Comparison of ENCODE assay signal across 8 cellular contexts in genomic region chr2:208254118-208254870, GRCh38. TPM values are rescaled to one million over a fixed set of nuclear protein-coding genes. Genes with fewer than 3 reads are reported as not detected.
DNase-seq lines count a peak whose midpoint lies in the region; TF ChIP-seq lines count a peak whose summit lies in the region.

No MANE protein-coding gene starts in this region.

- H3K9me3 Mint-ChIP-seq in activated naive CD4-positive, alpha-beta T cell treated with anti-CD3 and anti-CD28 coated beads, Interleukin-2, amount 50 U/mL, for 24 hours, result no peaks in the 10 kb centered on the region
- peaks cover 4% of the 10 kb centered on the region for H3K9me3 Mint-ChIP-seq in glutamatergic neuron (ENCODE audit: unreplicated experiment)

- TF ChIP-seq CTCF in glutamatergic neuron (IDR thresholded peaks at IDR 0.05; ENCODE audit: partially characterized antibody, unreplicated experiment), result peak; percentile 87
- TF ChIP-seq CTCF in ovary (IDR thresholded peaks at IDR 0.05), result peak; percentile 68 to 78 (median 74)

- no peak for TF ChIP-seq POLR2A in ovary (IDR thresholded peaks at IDR 0.05)

- H3K4me3 Mint-ChIP-seq in activated naive CD4-positive, alpha-beta T cell treated with anti-CD3 and anti-CD28 coated beads, Interleukin-2, amount 50 U/mL, for 24 hours, result peak overlapping the region; percentile 97
- peak overlapping the region; percentile 95 for H3K4me3 Mint-ChIP-seq in glutamatergic neuron (ENCODE audit: unreplicated experiment)

- DNase-seq in G401 (ENCODE audit: low spot score) (peak; percentile 84), GOT3 (lab: John Stamatoyannopoulos, UW) (peak; percentile 53), Kasumi-1 (lab: John Stamatoyannopoulos, UW) (peak; percentile 61 to 63), SJSA1 (ENCODE audit: low read depth in 1 of 2, low spot score in 2 of 2) (peak; percentile 78), glutamatergic neuron (peak; percentile 96), ovary (peak; percentile 82 to 91 (median 88))

- peak overlapping the region; percentile 36 for H3K27ac Mint-ChIP-seq in activated naive CD4-positive, alpha-beta T cell treated with anti-CD3 and anti-CD28 coated beads, Interleukin-2, amount 50 U/mL, for 24 hours
- H3K27ac Mint-ChIP-seq in glutamatergic neuron (ENCODE audit: unreplicated experiment), result peak overlapping the region; percentile 94

- peaks cover 22% of the 10 kb centered on the region for H3K4me1 Mint-ChIP-seq in activated naive CD4-positive, alpha-beta T cell treated with anti-CD3 and anti-CD28 coated beads, Interleukin-2, amount 50 U/mL, for 24 hours
- H3K4me1 Mint-ChIP-seq in glutamatergic neuron (ENCODE audit: low read depth, unreplicated experiment), result peaks cover 22% of the 10 kb centered on the region

- H3K9me3 ChIP-seq in SJSA1 (replicated peaks) (no peaks in the 10 kb centered on the region; the same call in 1 of the 2 replicates), ovary (no peaks in the 10 kb centered on the region), thymus (ENCODE audit: control insufficient read depth) (no peaks in the 10 kb centered on the region)

- H3K27ac ChIP-seq in SJSA1 (no peak overlapping the region; the same call in 1 of the 2 replicates), ovary (peak overlapping the region in 1 of 2 donors; percentile 49), thymus (ENCODE audit: low read depth) (peak overlapping the region; percentile 74)

- in situ Hi-C loops in G401 (cut with HindIII; ENCODE audit: low sequenced_read_pairs), result no loop called here

- H3K27me3 Mint-ChIP-seq in activated naive CD4-positive, alpha-beta T cell treated with anti-CD3 and anti-CD28 coated beads, Interleukin-2, amount 50 U/mL, for 24 hours, result no peaks in the 10 kb centered on the region
- H3K27me3 Mint-ChIP-seq in glutamatergic neuron (ENCODE audit: unreplicated experiment), result peaks cover 4% of the 10 kb centered on the region

- H3K4me3 ChIP-seq in SJSA1, result peak overlapping the region; percentile 71
- H3K4me3 ChIP-seq in ovary, result peak overlapping the region; percentile 87
- peak overlapping the region; percentile 86 for H3K4me3 ChIP-seq in thymus (ENCODE audit: low read length)

- 0 to 1% (median 0%) methylated on average over 34 to 36 of the region's 36 CpGs for WGBS in ovary, 3 donors
- WGBS in thymus, result under 1% methylated on average over 36 of the region's 36 CpGs

- peaks cover 5% of the 10 kb centered on the region for H3K36me3 Mint-ChIP-seq in activated naive CD4-positive, alpha-beta T cell treated with anti-CD3 and anti-CD28 coated beads, Interleukin-2, amount 50 U/mL, for 24 hours
- H3K36me3 Mint-ChIP-seq in glutamatergic neuron (ENCODE audit: unreplicated experiment), result no peaks in the 10 kb centered on the region

- H3K4me1 ChIP-seq in SJSA1 (replicated peaks) (peaks cover 32% of the 10 kb centered on the region), ovary (ENCODE audit: insufficient read depth) (peaks cover 4% of the 10 kb centered on the region), thymus (ENCODE audit: control insufficient read depth, insufficient read depth, low read length) (peaks cover 7% of the 10 kb centered on the region)

- H3K27me3 ChIP-seq in SJSA1 (replicated peaks) (no peaks in the 10 kb centered on the region), ovary (no peaks in the 10 kb centered on the region), thymus (ENCODE audit: control insufficient read depth, insufficient read depth) (no peaks in the 10 kb centered on the region)

- intact Hi-C loops in ovary (cut with DNase I), result loop anchor here in 2 of 4 donors (5.0 to 10.0 kb wide), 2 partner anchors 77 to 149 kb away; no protein-coding TSS in a partner anchor

- H3K36me3 ChIP-seq in SJSA1 (peaks cover 22% of the 10 kb centered on the region), ovary (no peaks in the 10 kb centered on the region), thymus (ENCODE audit: control insufficient read depth, insufficient read depth) (no peaks in the 10 kb centered on the region)

- no peak for TF ChIP-seq EP300 in ovary (IDR thresholded peaks at IDR 0.05)

RNA-seq across cellular contexts. Expression of gene IDH1, which starts 0.6 kb away (rescaled TPM):
- total RNA-seq in G401 (2014; rRNA removed; shearing (Covaris generic)), result 440 and 536 TPM in 2 replicates
- 79.7 and 86.4 TPM in 2 replicates for total RNA-seq in SJSA1 (2014; rRNA removed; shearing (Covaris generic))
- total RNA-seq in glutamatergic neuron (ENCODE audit: unreplicated experiment), result 308 TPM
- 100 to 1,000 TPM in 1 of 7 donors, 10 to 100 TPM in 6; 39.9 to 148 (median 73.8) TPM for total RNA-seq in ovary
- 100 to 1,000 TPM in 1 of 2 donors, 10 to 100 TPM in 1; 50.7 to 236 TPM for polyA plus RNA-seq in ovary
- polyA plus RNA-seq in thymus, result 51.3 TPM

RNA-seq across cellular contexts. Expression of gene PIKFYVE, which starts 11.8 kb away (rescaled TPM):
- 21.2 and 29.2 TPM in 2 replicates for total RNA-seq in G401 (2014; rRNA removed; shearing (Covaris generic))
- total RNA-seq in SJSA1 (2014; rRNA removed; shearing (Covaris generic)), result 17.9 and 27.3 TPM in 2 replicates
- total RNA-seq in glutamatergic neuron (ENCODE audit: unreplicated experiment) (46.8 TPM), ovary (10 to 100 TPM; 19.1 to 29.8 (median 23.4) TPM)
- polyA plus RNA-seq in ovary (10 to 100 TPM in 1 of 2 donors, 1 to 10 TPM in 1; 6.9 to 11.5 TPM), thymus (13.0 TPM)
